In the genomic region with DNA sequence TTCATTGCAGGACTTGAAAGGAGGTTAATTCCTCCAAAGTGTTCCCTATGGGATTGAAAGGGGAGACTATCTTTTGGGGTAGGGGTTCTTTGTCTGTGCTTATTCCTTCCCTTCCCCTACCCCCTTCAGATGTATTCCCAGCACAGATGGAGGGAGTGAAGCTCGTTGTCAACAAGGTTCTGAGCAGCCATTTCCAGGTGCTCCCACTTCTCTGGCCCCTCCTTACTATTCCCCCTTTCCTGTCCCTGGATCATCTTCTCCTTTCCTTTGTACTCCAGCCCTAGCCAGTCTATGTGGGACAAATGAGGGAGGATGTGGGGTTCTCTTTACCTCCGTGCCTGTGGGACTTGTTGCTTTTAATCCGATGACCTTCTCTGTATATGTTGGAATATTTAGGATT, we compare ENCODE assay signal across 8 cellular contexts. TPM values are rescaled to one million over a fixed set of nuclear protein-coding genes. Genes with fewer than 3 reads are reported as not detected.
DNase-seq lines count a peak whose midpoint lies in the region; ATAC-seq and TF ChIP-seq lines count a peak whose summit lies in the region.

No MANE protein-coding gene starts in this region.

- H3K27ac ChIP-seq in RWPE1: peak overlapping the region; percentile 69
- peak overlapping the region; percentile 80 to 88 (median 82) for H3K27ac ChIP-seq in esophagus muscularis mucosa (replicated peaks in 1 of 4)

- TF ChIP-seq CTCF in RWPE1 (conservative IDR thresholded peaks at IDR 0.05; ENCODE audit: low read depth) (no peak), esophagus muscularis mucosa (IDR thresholded peaks at IDR 0.05) (no peak), retinal pigment epithelial cell (conservative IDR thresholded peaks at IDR 0.05; ENCODE audit: low read depth, low read length) (no peak)

- H3K27me3 ChIP-seq in H7 (ENCODE audit: control insufficient read depth, insufficient read depth, low read length): no peaks in the 10 kb centered on the region
- H3K27me3 ChIP-seq in esophagus muscularis mucosa: no peaks in the 10 kb centered on the region

- intact Hi-C loops in esophagus muscularis mucosa (cut with DNase I): loop anchor here (2.0 to 5.0 kb wide), 3 partner anchors 64 to 156 kb away; a partner anchor contains a TSS

- DNase-seq in H7 (no peak), RWPE1 (ENCODE audit: low spot score) (peak; percentile 12), esophagus muscularis mucosa (ENCODE audit: extremely low spot score) (no peak), retinal pigment epithelial cell (ENCODE audit: low read depth) (no peak), SKM-1 treated with dmso at 0.1 percent for 144 hours (lab: John Stamatoyannopoulos, UW; ENCODE audit: unreplicated experiment) (no peak), NCI-H748 treated with DMSO at 0.1 percent for 48 hours (lab: John Stamatoyannopoulos, UW) (no peak)

- WGBS in esophagus muscularis mucosa: 36% methylated on average over 3 of the region's 3 CpGs

- H3K36me3 ChIP-seq in H7 (replicated peaks; ENCODE audit: control insufficient read depth, insufficient read depth, low read length) (peaks cover 9% of the 10 kb centered on the region), esophagus muscularis mucosa (peaks cover 20 to 35% (median 32%) of the 10 kb centered on the region in 4 donors)

- POLR2A ChIA-PET in RWPE1 (lab: Yijun Ruan, JAX; ENCODE audit: low non-redundant PET): no interaction called here

- H3K4me3 ChIP-seq in H7 (ENCODE audit: insufficient read depth, low read depth, low read length) (peak overlapping the region; percentile 57), esophagus muscularis mucosa (peak overlapping the region; percentile 71 to 90 (median 80)), retinal pigment epithelial cell (ENCODE audit: low read length) (peak overlapping the region; percentile 95)

- peaks cover 26 to 30% (median 27%) of the 10 kb centered on the region in 4 donors for H3K4me1 ChIP-seq in esophagus muscularis mucosa

- ATAC-seq in HG03095 (IDR thresholded peaks at IDR 0.05; ENCODE audit: unreplicated experiment) (no peak), HG03039 (IDR thresholded peaks at IDR 0.05; ENCODE audit: unreplicated experiment) (no peak)

- H3K9me3 ChIP-seq in esophagus muscularis mucosa: no peaks in the 10 kb centered on the region

- CTCF ChIA-PET in RWPE1 (lab: Yijun Ruan, JAX): interaction anchor here (0.6 to 4.9 kb wide), 6 partner anchors 40 to 155 kb away, joined by 3 to 24 read pairs (median 6); a partner anchor contains a TSS

- no peak for TF ChIP-seq EP300 in esophagus muscularis mucosa (IDR thresholded peaks at IDR 0.05)

- TF ChIP-seq POLR2A in esophagus muscularis mucosa (IDR thresholded peaks at IDR 0.05; ENCODE audit: low read depth): no peak

RNA-seq across cellular contexts. Expression of a gene that starts 0.9 kb away (rescaled TPM):
- total RNA-seq in H7 (2014; rRNA removed; shearing (Covaris generic)): 32.7 and 38.1 TPM in 2 replicates
- total RNA-seq in esophagus muscularis mucosa: 10 to 100 TPM in 3 of 4 donors, 1 to 10 TPM in 1; 9.1 to 24.1 (median 16.3) TPM

RNA-seq across cellular contexts. Expression of a gene that starts 3.3 kb away (rescaled TPM):
- total RNA-seq in H7 (2014; rRNA removed; shearing (Covaris generic)): 7.2 TPM in 1 of 2 replicates, not detected in the other
- not detected for total RNA-seq in esophagus muscularis mucosa

RNA-seq across cellular contexts. Expression of a gene that starts 11.2 kb away (rescaled TPM):
- total RNA-seq in H7 (2014; rRNA removed; shearing (Covaris generic)): not detected in 2 replicates
- total RNA-seq in esophagus muscularis mucosa: not detected

RNA-seq across cellular contexts. Expression of a gene that starts 11.7 kb away (rescaled TPM):
- 0.35 TPM in 1 of 2 replicates, not detected in the other for total RNA-seq in H7 (2014; rRNA removed; shearing (Covaris generic))
- 100 to 1,000 TPM in 1 of 4 donors, 10 to 100 TPM in 3; 32.8 to 145 (median 47.4) TPM for total RNA-seq in esophagus muscularis mucosa

RNA-seq across cellular contexts. Expression of a gene that starts 24.6 kb away (rescaled TPM):
- total RNA-seq in H7 (2014; rRNA removed; shearing (Covaris generic)): 278 and 312 TPM in 2 replicates
- 100 to 1,000 TPM in 3 of 4 donors, 10 to 100 TPM in 1; 68.5 to 131 (median 122) TPM for total RNA-seq in esophagus muscularis mucosa
